Comparison of ENCODE assay signal across 27 cellular contexts in the genomic region with DNA sequence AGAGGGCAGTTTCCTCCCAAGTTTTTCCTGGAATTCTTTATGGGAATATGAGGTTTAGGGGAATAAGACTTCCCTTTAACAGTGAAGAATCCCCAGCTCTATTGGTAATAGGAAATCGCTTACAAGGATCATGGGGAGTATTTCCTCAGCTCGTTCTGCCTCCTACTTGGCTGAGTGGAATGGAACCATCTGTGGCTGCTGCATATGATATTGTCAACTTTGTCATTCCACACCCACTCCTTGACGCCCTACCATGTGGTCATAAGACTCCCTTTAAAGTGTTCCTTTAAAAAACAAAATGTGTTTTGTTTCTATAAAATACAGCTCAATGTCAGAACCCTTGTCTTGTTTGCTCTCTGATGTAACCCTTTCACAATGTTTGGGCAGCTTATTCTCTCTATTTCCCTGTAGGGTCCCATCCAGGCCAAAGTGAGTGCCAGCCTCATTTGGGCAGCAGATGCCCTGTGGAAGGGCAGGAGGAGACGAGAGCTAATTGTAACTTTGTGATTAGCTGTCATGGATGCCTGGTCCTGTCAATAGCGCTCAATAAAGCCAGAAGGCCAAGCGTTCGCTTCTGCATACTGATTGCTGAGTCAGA. TPM values are rescaled to one million over a fixed set of nuclear protein-coding genes. Genes with fewer than 3 reads are reported as not detected.
"Had no signal": no experiment of that assay in that cellular context is flagged by ENCODE, and none has a peak within 500 bp of the region (broad histone marks: within the 10 kb centered on the region; RNA-seq: fewer than 3 reads in every experiment).

No MANE protein-coding gene starts in this region.

- H3K27ac ChIP-seq: body of pancreas, colonic mucosa, foreskin keratinocyte, gastrocnemius medialis, WERI-Rb-1 had no signal

- H3K4me3 ChIP-seq: body of pancreas, colonic mucosa, gastrocnemius medialis had no signal

- H3K27me3 ChIP-seq: body of pancreas, colonic mucosa, gastrocnemius medialis had no signal

- DNase-seq: activated B cell treated with CpG ODN at 0.5 μM for 24 hours; activated CD4-positive, alpha-beta T cell treated with anti-CD3 and anti-CD28 coated beads for 48 hours; activated CD4-positive, alpha-beta T cell treated with anti-CD3 and anti-CD28 coated beads, Interleukin-2, amount 50 U/mL, for 1 hour; activated CD4-positive, alpha-beta T cell treated with anti-CD3 and anti-CD28 coated beads, Interleukin-2, amount 50 U/mL, for 48 hours; activated CD8-positive, alpha-beta memory T cell treated with anti-CD3 and anti-CD28 coated beads for 24 hours; activated CD8-positive, alpha-beta T cell treated with anti-CD3 and anti-CD28 coated beads for 36 hours; activated effector memory CD4-positive, alpha-beta T cell treated with Interleukin-2 at 50 U/mL for 16 hours; activated gamma-delta T cell treated with Interleukin-2 at 50 U/mL for 16 hours; activated naive CD4-positive, alpha-beta T cell treated with anti-CD3 and anti-CD28 coated beads, Interleukin-2, amount 50 U/mL, for 16 hours; activated naive CD4-positive, alpha-beta T cell treated with Interleukin-2 at 50 U/mL for 16 hours; activated T-cell treated with anti-CD3 and anti-CD28 coated beads, Interleukin-2, amount 50 U/mL, for 4 hours; amniotic stem cell; aorta; body of pancreas; caudate nucleus; colonic mucosa; effector memory CD4-positive, alpha-beta T cell; endodermal cell; foreskin keratinocyte; gastrocnemius medialis; hippocampal formation; T-helper 17 cell; T1000; WERI-Rb-1 had no signal

- ATAC-seq: activated CD4-positive, CD25-positive, alpha-beta regulatory T cell treated with anti-CD3 and anti-CD28 coated beads, Interleukin-2, amount 50 U/mL, for 24 hours; activated CD8-positive, alpha-beta T cell treated with anti-CD3 and anti-CD28 coated beads for 36 hours; activated T-cell treated with anti-CD3 and anti-CD28 coated beads, Interleukin-2, amount 50 U/mL, for 4 hours; activated T-helper 17 cell treated with anti-CD3 and anti-CD28 coated beads, Interleukin-2, amount 50 U/mL, for 72 hours; body of pancreas; esophagus mucosa; foreskin keratinocyte; gastrocnemius medialis; T-helper 17 cell had no signal

- H3K4me1 ChIP-seq: body of pancreas, colonic mucosa, foreskin keratinocyte, gastrocnemius medialis had no signal

- H3K36me3 ChIP-seq: colonic mucosa, gastrocnemius medialis, WERI-Rb-1 had no signal

- H3K9me3 ChIP-seq: body of pancreas, colonic mucosa, gastrocnemius medialis had no signal

RNA-seq across cellular contexts. Expression of a gene that starts 33.8 kb away (rescaled TPM):
- total RNA-seq: activated CD8-positive, alpha-beta T cell treated with anti-CD3 and anti-CD28 coated beads for 36 hours; T-helper 17 cell had no signal
- polyA plus RNA-seq: foreskin keratinocyte had no signal
